2 cellular contexts compared by ENCODE assay signal in the genomic region with DNA sequence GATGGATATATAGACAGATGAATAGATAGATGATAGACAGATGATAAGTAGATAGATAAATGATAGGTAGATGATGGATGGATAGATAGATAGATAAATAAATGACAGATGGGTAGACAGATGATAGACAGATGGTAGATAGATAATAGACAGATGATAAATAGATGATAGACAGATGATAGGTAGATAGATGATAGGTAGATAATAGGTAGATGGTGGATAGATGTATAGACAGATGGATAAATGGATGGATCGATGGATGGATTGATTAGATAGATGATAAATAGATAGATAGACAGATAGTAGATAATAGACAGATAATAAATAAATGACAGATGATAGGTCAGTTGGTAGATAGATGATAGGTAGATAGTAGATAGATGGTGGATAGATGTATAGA.
TF ChIP-seq lines count a peak whose summit lies in the region.

No MANE protein-coding gene starts in this region.

TF ChIP-seq in IMR-90, 13 proteins besides CTCF, POLR2A, EP300 and RAD21:
- TF ChIP-seq MAFK (IDR thresholded peaks at IDR 0.05; ENCODE audit: low read depth, low read length) (no peak), CHD1 (IDR thresholded peaks at IDR 0.05; ENCODE audit: low read depth, low read length) (no peak), BHLHE40 (IDR thresholded peaks at IDR 0.05; ENCODE audit: low read depth, low read length) (no peak), NFE2L2 (IDR thresholded peaks at IDR 0.05; ENCODE audit: low read depth, low read length) (no peak), MXI1 (IDR thresholded peaks at IDR 0.05; ENCODE audit: borderline replicate concordance, low read depth, low read length) (no peak), SMC3 (IDR thresholded peaks at IDR 0.05; ENCODE audit: low read depth, low read length) (no peak), FOS (IDR thresholded peaks at IDR 0.05; ENCODE audit: low read depth, low read length) (no peak), CEBPB (IDR thresholded peaks at IDR 0.05; ENCODE audit: low read depth, low read length) (no peak)
- TF ChIP-seq, protein P1, sequence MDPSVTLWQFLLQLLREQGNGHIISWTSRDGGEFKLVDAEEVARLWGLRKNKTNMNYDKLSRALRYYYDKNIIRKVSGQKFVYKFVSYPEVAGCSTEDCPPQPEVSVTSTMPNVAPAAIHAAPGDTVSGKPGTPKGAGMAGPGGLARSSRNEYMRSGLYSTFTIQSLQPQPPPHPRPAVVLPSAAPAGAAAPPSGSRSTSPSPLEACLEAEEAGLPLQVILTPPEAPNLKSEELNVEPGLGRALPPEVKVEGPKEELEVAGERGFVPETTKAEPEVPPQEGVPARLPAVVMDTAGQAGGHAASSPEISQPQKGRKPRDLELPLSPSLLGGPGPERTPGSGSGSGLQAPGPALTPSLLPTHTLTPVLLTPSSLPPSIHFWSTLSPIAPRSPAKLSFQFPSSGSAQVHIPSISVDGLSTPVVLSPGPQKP (IDR thresholded peaks at IDR 0.05; ENCODE audit: borderline replicate concordance, low read depth, low read length): no peak
- TF ChIP-seq, protein P2, sequence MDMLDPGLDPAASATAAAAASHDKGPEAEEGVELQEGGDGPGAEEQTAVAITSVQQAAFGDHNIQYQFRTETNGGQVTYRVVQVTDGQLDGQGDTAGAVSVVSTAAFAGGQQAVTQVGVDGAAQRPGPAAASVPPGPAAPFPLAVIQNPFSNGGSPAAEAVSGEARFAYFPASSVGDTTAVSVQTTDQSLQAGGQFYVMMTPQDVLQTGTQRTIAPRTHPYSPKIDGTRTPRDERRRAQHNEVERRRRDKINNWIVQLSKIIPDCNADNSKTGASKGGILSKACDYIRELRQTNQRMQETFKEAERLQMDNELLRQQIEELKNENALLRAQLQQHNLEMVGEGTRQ (IDR thresholded peaks at IDR 0.05; ENCODE audit: low read depth, low read length): no peak
TF ChIP-seq in IMR-90: peak in this region for 0.

TF ChIP-seq in H1, 55 proteins besides CTCF, POLR2A, EP300 and RAD21:
- TF ChIP-seq KDM1A (IDR thresholded peaks at IDR 0.05; ENCODE audit: borderline replicate concordance, low read length) (no peak), EZH2 (IDR thresholded peaks at IDR 0.05; ENCODE audit: low read depth, low read length, severe bottlenecking) (no peak), CREB1 (IDR thresholded peaks at IDR 0.05) (no peak), KDM4A (IDR thresholded peaks at IDR 0.05; ENCODE audit: low read depth, low read length, severe bottlenecking) (no peak), TBP (IDR thresholded peaks at IDR 0.05; ENCODE audit: low read depth, low read length) (no peak), TAF1 (IDR thresholded peaks at IDR 0.05; ENCODE audit: low read depth, low read length) (no peak), TEAD4 (IDR thresholded peaks at IDR 0.05; ENCODE audit: low read depth, low read length) (no peak), BCL11A (IDR thresholded peaks at IDR 0.05; ENCODE audit: low read depth in 2 of 2, low read length in 2 of 2) (no peak), NRF1 (IDR thresholded peaks at IDR 0.05; ENCODE audit: low read depth, low read length) (no peak), NANOG (IDR thresholded peaks at IDR 0.05; ENCODE audit: insufficient read depth, low read depth, low read length, poor library complexity, severe bottlenecking) (no peak), FOSL1 (IDR thresholded peaks at IDR 0.05; ENCODE audit: insufficient read depth, low read depth, low read length) (no peak), CBX8 (IDR thresholded peaks at IDR 0.05; ENCODE audit: borderline replicate concordance, low read depth, low read length) (no peak), RXRA (IDR thresholded peaks at IDR 0.05; ENCODE audit: insufficient read depth, low read depth, low read length) (no peak), PHF8 (conservative IDR thresholded peaks at IDR 0.05; ENCODE audit: low read depth, low read length) (no peak)
- TF ChIP-seq, protein P3, sequence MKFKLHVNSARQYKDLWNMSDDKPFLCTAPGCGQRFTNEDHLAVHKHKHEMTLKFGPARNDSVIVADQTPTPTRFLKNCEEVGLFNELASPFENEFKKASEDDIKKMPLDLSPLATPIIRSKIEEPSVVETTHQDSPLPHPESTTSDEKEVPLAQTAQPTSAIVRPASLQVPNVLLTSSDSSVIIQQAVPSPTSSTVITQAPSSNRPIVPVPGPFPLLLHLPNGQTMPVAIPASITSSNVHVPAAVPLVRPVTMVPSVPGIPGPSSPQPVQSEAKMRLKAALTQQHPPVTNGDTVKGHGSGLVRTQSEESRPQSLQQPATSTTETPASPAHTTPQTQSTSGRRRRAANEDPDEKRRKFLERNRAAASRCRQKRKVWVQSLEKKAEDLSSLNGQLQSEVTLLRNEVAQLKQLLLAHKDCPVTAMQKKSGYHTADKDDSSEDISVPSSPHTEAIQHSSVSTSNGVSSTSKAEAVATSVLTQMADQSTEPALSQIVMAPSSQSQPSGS (IDR thresholded peaks at IDR 0.05; ENCODE audit: low read length): no peak
